In the genomic region with DNA sequence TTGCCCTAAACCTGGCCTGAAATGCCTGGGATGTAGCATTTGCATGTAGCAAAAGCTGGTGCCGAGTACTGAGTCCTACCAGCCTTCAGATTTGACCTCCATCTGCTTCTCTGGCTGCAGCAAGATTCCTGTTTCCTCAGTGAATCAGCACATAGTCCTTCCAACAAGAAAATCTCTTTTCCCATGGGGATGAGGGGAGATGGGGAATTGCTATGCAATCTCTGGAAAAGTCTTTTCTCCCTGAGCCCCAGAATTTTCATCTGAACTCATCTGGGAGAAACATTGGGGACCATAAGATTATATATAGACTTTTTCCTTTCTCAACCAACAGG, we compare ENCODE assay signal across 11 cellular contexts.
"Had no signal": no experiment of that assay in that cellular context is flagged by ENCODE, and none has a peak within 500 bp of the region (broad histone marks: within the 10 kb centered on the region; RNA-seq: fewer than 3 reads in every experiment).

No MANE protein-coding gene starts in this region.

- H3K27ac ChIP-seq: epithelial cell of prostate, ovary, thyroid gland, uterus had no signal

- H3K36me3 ChIP-seq: ovary, thyroid gland, uterus had no signal

- H3K4me1 ChIP-seq: thyroid gland, uterus had no signal

- H3K27me3 ChIP-seq: ovary, thyroid gland, uterus had no signal

- DNase-seq: activated CD4-positive, alpha-beta T cell treated with anti-CD3 and anti-CD28 coated beads, Interleukin-2, amount 10 ng/mL, durations not matched to agents 7 days and 5 days; activated naive CD8-positive, alpha-beta T cell treated with anti-CD3 and anti-CD28 coated beads for 36 hours; left ventricle myocardium superior; mesenchymal stem cell; ovary; stimulated activated CD4-positive, alpha-beta T cell treated with anti-CD3 and anti-CD28 coated beads, Interleukin-1b, Interleukin-23, amount 100 ng/mL, for 48 hours; thyroid gland; uterus had no signal

- H3K9me3 ChIP-seq: ovary, thyroid gland, uterus had no signal

- H3K4me3 ChIP-seq: ovary, thyroid gland, uterus had no signal

- ATAC-seq: left ventricle myocardium superior; sciatic nerve; stimulated activated effector memory CD8-positive, alpha-beta T cell treated with anti-CD3 and anti-CD28 coated beads, Interleukin-12 subunit alpha, Interleukin-12 subunit beta, amount 100 ng/mL, for 72 hours had no signal
